ENCODE assay signal across 13 cellular contexts in the genomic region with DNA sequence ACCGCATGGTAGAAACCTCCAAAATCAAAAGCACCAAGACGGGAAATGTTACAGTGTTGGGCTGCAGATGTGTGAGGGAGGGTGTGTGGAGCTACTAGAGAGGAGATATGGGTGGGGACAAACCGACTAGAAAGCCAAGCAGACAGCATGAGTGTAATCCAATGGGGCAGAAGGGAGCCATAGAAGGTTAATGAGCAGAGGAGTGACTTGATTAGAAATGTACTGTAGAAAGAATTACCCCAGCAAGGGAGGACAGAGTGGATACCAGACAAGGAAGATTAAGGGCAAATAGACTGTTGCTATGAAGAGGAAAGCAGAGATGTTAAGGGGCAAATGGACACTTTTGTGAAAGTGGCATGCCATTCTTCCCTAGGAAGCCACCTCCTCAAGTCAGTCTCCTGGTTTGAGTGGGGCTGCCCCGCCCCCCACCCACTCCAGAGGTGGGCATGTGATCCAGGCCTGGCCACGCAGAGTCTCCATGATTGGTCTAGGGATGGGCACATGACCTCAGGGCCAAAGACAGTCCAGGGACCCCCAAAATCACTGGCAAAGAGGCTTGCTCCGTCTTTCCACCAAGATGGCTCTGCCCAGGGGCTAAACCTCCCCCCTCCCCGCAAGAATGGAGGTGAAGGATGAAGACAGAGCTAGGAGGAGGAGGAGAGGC. TPM values are rescaled to one million over a fixed set of nuclear protein-coding genes. Genes with fewer than 3 reads are reported as not detected.
DNase-seq lines count a peak whose midpoint lies in the region; ATAC-seq and TF ChIP-seq lines count a peak whose summit lies in the region.
"Had no signal": no experiment of that assay in that cellular context is flagged by ENCODE, and none has a peak within 500 bp of the region (broad histone marks: within the 10 kb centered on the region; RNA-seq: fewer than 3 reads in every experiment).

No MANE protein-coding gene starts in this region.

- peaks cover 80% of the 10 kb centered on the region for H3K36me3 Mint-ChIP-seq in activated CD4-positive, alpha-beta T cell treated with anti-CD3 and anti-CD28 coated beads, Interleukin-2, amount 10 ng/mL, durations not matched to agents 7 days and 5 days (ENCODE audit: low read depth)
- H3K36me3 Mint-ChIP-seq in T-helper 17 cell (ENCODE audit: low read depth), result peaks cover 8% of the 10 kb centered on the region

- H3K27ac Mint-ChIP-seq in activated CD4-positive, alpha-beta T cell treated with anti-CD3 and anti-CD28 coated beads, Interleukin-2, amount 10 ng/mL, durations not matched to agents 7 days and 5 days, result peak overlapping the region; percentile 78
- H3K27ac Mint-ChIP-seq in T-helper 17 cell, result peak overlapping the region; percentile 99

- CTCF ChIA-PET in activated CD4-positive, alpha-beta T cell treated with anti-CD3 and anti-CD28 coated beads, Interleukin-2, amount 10 ng/mL, durations not matched to agents 7 days and 5 days (lab: Charles Lee), result interaction anchor here (0.5 to 1.9 kb wide), 5 partner anchors 9 to 95 kb away, joined by 3 to 5 read pairs (median 4); no protein-coding TSS in a partner anchor

- no peak for TF ChIP-seq EP300 in esophagus muscularis mucosa (IDR thresholded peaks at IDR 0.05)

- WGBS in esophagus muscularis mucosa, result 85% methylated on average over 7 of the region's 7 CpGs
- 68 to 86% (median 84%) methylated on average over 6 to 7 of the region's 7 CpGs for WGBS in spleen, 5 donors
- WGBS in thyroid gland, 2 donors, result 87 to 91% methylated on average over 7 of the region's 7 CpGs

- intact Hi-C loops in esophagus muscularis mucosa (cut with DNase I), result no loop called here
- intact Hi-C loops in spleen (cut with DNase I; ENCODE audit: low total_unique reads), result loop anchor here (10.0 kb wide), 1 partner anchor 59 kb away; no protein-coding TSS in a partner anchor
- intact Hi-C loops in thyroid gland (cut with DNase I), result no loop called here

- POLR2A ChIA-PET in activated CD4-positive, alpha-beta T cell treated with anti-CD3 and anti-CD28 coated beads, Interleukin-2, amount 10 ng/mL, durations not matched to agents 7 days and 5 days (lab: Charles Lee), result no interaction called here

- H3K27me3 Mint-ChIP-seq in activated CD4-positive, alpha-beta T cell treated with anti-CD3 and anti-CD28 coated beads, Interleukin-2, amount 10 ng/mL, durations not matched to agents 7 days and 5 days, result no peaks in the 10 kb centered on the region
- no peaks in the 10 kb centered on the region for H3K27me3 Mint-ChIP-seq in T-helper 17 cell

- TF ChIP-seq CTCF in esophagus muscularis mucosa (IDR thresholded peaks at IDR 0.05) (no peak), spleen (IDR thresholded peaks at IDR 0.05 in 8 of 11, conservative IDR thresholded peaks at IDR 0.05 in 3 of 11) (no peak), thyroid gland (IDR thresholded peaks at IDR 0.05) (no peak)

- peaks cover 0 to 9% (median 0%) of the 10 kb centered on the region in 4 donors for H3K27me3 ChIP-seq in esophagus muscularis mucosa
- H3K27me3 ChIP-seq in spleen (replicated peaks in 1 of 7), result no peaks in the 10 kb centered on the region
- H3K27me3 ChIP-seq in thyroid gland, result no peaks in the 10 kb centered on the region

- no peak overlapping the region for H3K4me3 ChIP-seq in esophagus muscularis mucosa
- peak overlapping the region in 2 of 8 donors; percentile 74 to 97 for H3K4me3 ChIP-seq in spleen
- H3K4me3 ChIP-seq in thyroid gland (replicated peaks in 1 of 3), result no peak overlapping the region
- H3K4me3 ChIP-seq: HAP-1 had no signal

- H3K4me1 ChIP-seq in esophagus muscularis mucosa (peaks cover 22 to 68% (median 64%) of the 10 kb centered on the region in 4 donors), spleen (peaks cover 62 to 95% (median 80%) of the 10 kb centered on the region in 6 donors), thyroid gland (peaks cover 23 to 28% of the 10 kb centered on the region in 2 donors)

- no peak for TF ChIP-seq POLR2A in esophagus muscularis mucosa (IDR thresholded peaks at IDR 0.05; ENCODE audit: low read depth)
- no peak for TF ChIP-seq POLR2A in spleen (IDR thresholded peaks at IDR 0.05)
- no peak for TF ChIP-seq POLR2A in thyroid gland (IDR thresholded peaks at IDR 0.05)

- DNase-seq in activated CD4-positive, alpha-beta T cell treated with anti-CD3 and anti-CD28 coated beads, Interleukin-2, amount 10 ng/mL, durations not matched to agents 7 days and 5 days, result no peak
- DNase-seq in activated CD4-positive, alpha-beta T cell treated with anti-CD3 and anti-CD28 coated beads for 48 hours, result no peak
- DNase-seq in T-helper 17 cell (no peak), esophagus muscularis mucosa (ENCODE audit: extremely low spot score) (no peak), spleen (no peak), thyroid gland (no peak), SIG-M5 (lab: John Stamatoyannopoulos, UW) (no peak)
- DNase-seq in stimulated activated CD4-positive, alpha-beta T cell treated with anti-CD3 and anti-CD28 coated beads, Interleukin-1b, Interleukin-23, amount 100 ng/mL, for 48 hours, result no peak
- DNase-seq: activated effector memory CD4-positive, alpha-beta T cell treated with anti-CD3 and anti-CD28 coated beads, Interleukin-2, amount 50 U/mL, for 16 hours; DND-41; NCI-H1436; NCI-H524 treated with DMSO at 0.1 percent for 48 hours had no signal

- H3K4me3 Mint-ChIP-seq in activated CD4-positive, alpha-beta T cell treated with anti-CD3 and anti-CD28 coated beads, Interleukin-2, amount 10 ng/mL, durations not matched to agents 7 days and 5 days, result peak overlapping the region; percentile 99
- H3K4me3 Mint-ChIP-seq in T-helper 17 cell, result peak overlapping the region; percentile 99

- H3K4me1 Mint-ChIP-seq in activated CD4-positive, alpha-beta T cell treated with anti-CD3 and anti-CD28 coated beads, Interleukin-2, amount 10 ng/mL, durations not matched to agents 7 days and 5 days, result peaks cover 78% of the 10 kb centered on the region
- H3K4me1 Mint-ChIP-seq in T-helper 17 cell, result peaks cover 72% of the 10 kb centered on the region

- no peak for ATAC-seq in T-helper 17 cell

- H3K9me3 ChIP-seq in T-helper 17 cell (ENCODE audit: control insufficient read depth, low read length, poor library complexity, severe bottlenecking) (no peaks in the 10 kb centered on the region), esophagus muscularis mucosa (no peaks in the 10 kb centered on the region), spleen (peaks cover 0 to 7% (median 3%) of the 10 kb centered on the region in 8 donors), thyroid gland (no peaks in the 10 kb centered on the region)
- H3K9me3 ChIP-seq: HAP-1 had no signal

- no peaks in the 10 kb centered on the region for H3K36me3 ChIP-seq in esophagus muscularis mucosa
- H3K36me3 ChIP-seq in spleen, result peaks cover 0 to 73% (median 9%) of the 10 kb centered on the region in 6 donors
- H3K36me3 ChIP-seq in thyroid gland, result no peaks in the 10 kb centered on the region
- H3K36me3 ChIP-seq: HAP-1 had no signal

- H3K9me3 Mint-ChIP-seq in activated CD4-positive, alpha-beta T cell treated with anti-CD3 and anti-CD28 coated beads, Interleukin-2, amount 10 ng/mL, durations not matched to agents 7 days and 5 days, result peaks cover 7% of the 10 kb centered on the region

- peak overlapping the region; percentile 28 to 61 (median 36) for H3K27ac ChIP-seq in esophagus muscularis mucosa (replicated peaks in 1 of 4)
- H3K27ac ChIP-seq in spleen, result peak overlapping the region in 7 of 8 donors; percentile 6 to 95 (median 70)
- H3K27ac ChIP-seq in thyroid gland, result no peak overlapping the region

RNA-seq across cellular contexts. Expression of gene COTL1, which starts 4.3 kb away (rescaled TPM):
- total RNA-seq in activated CD4-positive, alpha-beta T cell treated with anti-CD3 and anti-CD28 coated beads, Interleukin-2, amount 10 ng/mL, durations not matched to agents 7 days and 5 days, result 100 to 1,000 TPM; 780 to 845 TPM
- total RNA-seq in T-helper 17 cell, result 100 to 1,000 TPM; 287 to 328 TPM
- 10 to 100 TPM; 34.5 to 42.9 (median 40.7) TPM for total RNA-seq in esophagus muscularis mucosa
- total RNA-seq in spleen, result 100 to 1,000 TPM; 284 to 655 (median 457) TPM
- 100 to 1,000 TPM; 298 to 449 (median 303) TPM for polyA plus RNA-seq in spleen
- 10 to 100 TPM; 26.0 to 39.7 (median 31.4) TPM for total RNA-seq in thyroid gland

RNA-seq across cellular contexts. Expression of gene KLHL36, which starts 34.8 kb away (rescaled TPM):
- 10 to 100 TPM; 37.5 to 46.2 TPM for total RNA-seq in activated CD4-positive, alpha-beta T cell treated with anti-CD3 and anti-CD28 coated beads, Interleukin-2, amount 10 ng/mL, durations not matched to agents 7 days and 5 days
- total RNA-seq in T-helper 17 cell, result 10 to 100 TPM; 68.1 to 78.2 TPM
- 100 to 1,000 TPM in 2 of 4 donors, 10 to 100 TPM in 2; 52.3 to 119 (median 80.4) TPM for total RNA-seq in esophagus muscularis mucosa
- 10 to 100 TPM; 63.8 to 93.6 (median 73.6) TPM for total RNA-seq in spleen
- polyA plus RNA-seq in spleen, result 10 to 100 TPM; 17.8 to 32.7 (median 24.8) TPM
- total RNA-seq in thyroid gland, result 100 to 1,000 TPM in 1 of 4 donors, 10 to 100 TPM in 3; 61.7 to 107 (median 78.0) TPM

Comparison
In these comparisons a context has a peak if more than half of its experiments do, and no peak if none do; other contexts are left out.
1. H3K27ac ChIP-seq: peak in esophagus muscularis mucosa (4 of 4) and spleen (7 of 8); none in thyroid gland (0 of 3).
2. RNA of gene COTL1, which starts 4.3 kb away (total RNA-seq): 780 to 845 TPM in activated CD4-positive, alpha-beta T cell treated with anti-CD3 and anti-CD28 coated beads, Interleukin-2, amount 10 ng/mL, durations not matched to agents 7 days and 5 days, 284 to 655 TPM in spleen and 287 to 328 TPM in T-helper 17 cell; 34.5 to 42.9 TPM in esophagus muscularis mucosa and 26.0 to 39.7 TPM in thyroid gland; every median in the first group is over 4 times any median in the second.